Comparison of ENCODE assay signal across 29 cellular contexts in the genomic region with DNA sequence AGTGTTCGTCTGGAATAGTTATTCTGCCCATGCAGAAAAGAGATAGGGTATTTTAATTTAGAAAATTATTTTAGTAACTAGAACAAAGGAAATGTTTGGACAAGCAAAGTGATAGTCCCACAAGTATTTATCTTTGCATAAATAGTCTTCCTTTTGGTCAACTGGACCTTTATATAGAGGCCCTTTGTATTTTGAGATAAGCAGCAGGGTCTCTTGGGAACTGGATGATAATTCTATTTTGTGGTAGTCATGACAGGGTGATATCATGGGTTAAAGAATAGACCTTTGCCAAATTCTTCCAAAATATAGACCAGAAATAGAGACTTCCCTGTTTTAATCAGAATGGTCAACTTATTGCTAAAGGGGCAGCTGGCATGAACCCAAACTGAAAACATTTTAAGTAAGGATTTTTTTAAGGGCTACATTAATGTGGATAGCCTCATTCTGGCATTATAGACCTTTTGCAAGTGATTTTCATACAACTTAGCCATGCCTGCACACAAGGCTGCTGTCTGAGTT. TPM values are rescaled to one million over a fixed set of nuclear protein-coding genes. Genes with fewer than 3 reads are reported as not detected.
DNase-seq lines count a peak whose midpoint lies in the region; ATAC-seq and TF ChIP-seq lines count a peak whose summit lies in the region.
"Had no signal": no experiment of that assay in that cellular context is flagged by ENCODE, and none has a peak within 500 bp of the region (broad histone marks: within the 10 kb centered on the region; RNA-seq: fewer than 3 reads in every experiment).

No MANE protein-coding gene starts in this region.

- peak overlapping the region; percentile 74 for H3K27ac Mint-ChIP-seq in activated B cell treated with CpG ODN at 0.5 μM for 24 hours
- H3K27ac Mint-ChIP-seq: activated CD4-positive, alpha-beta memory T cell treated with anti-CD3 and anti-CD28 coated beads, Interleukin-2, amount 10 ng/mL, durations not matched to agents 7 days and 5 days; T-helper 1 cell treated with Interleukin-12 subunit alpha and Interleukin-12 subunit beta and Interleukin-4 antibody, amounts not matched to agents 30 μg/mL and 1 μg/mL, for 36 hours had no signal

- H3K4me1 ChIP-seq in spleen, result peaks cover 4 to 100% (median 94%) of the 10 kb centered on the region in 6 donors
- H3K4me1 ChIP-seq: body of pancreas, psoas muscle, sigmoid colon had no signal

- intact Hi-C loops in activated B cell treated with CpG ODN at 0.5 μM for 24 hours (cut with micrococcal nuclease) (no loop called here), spleen (cut with DNase I; ENCODE audit: low total_unique reads) (loop anchor here (10.0 kb wide), 1 partner anchor 49 kb away; no protein-coding TSS in a partner anchor)

- no peaks in the 10 kb centered on the region for H3K27me3 Mint-ChIP-seq in activated B cell treated with CpG ODN at 0.5 μM for 24 hours
- H3K27me3 Mint-ChIP-seq: naive B cell had no signal

- peak overlapping the region in 7 of 8 donors; percentile 10 to 87 (median 53) for H3K27ac ChIP-seq in spleen
- H3K27ac ChIP-seq: body of pancreas, C4-2B, psoas muscle, sigmoid colon had no signal

- peak overlapping the region; percentile 36 for H3K4me3 Mint-ChIP-seq in activated B cell treated with CpG ODN at 0.5 μM for 24 hours
- H3K4me3 Mint-ChIP-seq: activated CD4-positive, alpha-beta memory T cell treated with anti-CD3 and anti-CD28 coated beads, Interleukin-2, amount 10 ng/mL, durations not matched to agents 7 days and 5 days; T-helper 1 cell treated with Interleukin-12 subunit alpha and Interleukin-12 subunit beta and Interleukin-4 antibody, amounts not matched to agents 30 μg/mL and 1 μg/mL, for 36 hours had no signal

- H3K27me3 ChIP-seq in spleen (replicated peaks in 1 of 7), result no peaks in the 10 kb centered on the region
- H3K27me3 ChIP-seq: body of pancreas, heart right ventricle, sigmoid colon had no signal

- H3K9me3 ChIP-seq in spleen, result no peaks in the 10 kb centered on the region
- H3K9me3 ChIP-seq: body of pancreas, heart right ventricle, psoas muscle, sigmoid colon had no signal

- TF ChIP-seq POLR2A in spleen (IDR thresholded peaks at IDR 0.05), result no peak

- no peak for ATAC-seq in activated B cell treated with CpG ODN at 0.5 μM for 24 hours (ENCODE audit: low read depth)
- ATAC-seq in GM18511 (IDR thresholded peaks at IDR 0.05; ENCODE audit: unreplicated experiment), result no peak
- ATAC-seq: body of pancreas, heart right ventricle, psoas muscle had no signal

- CTCF ChIA-PET in activated B cell treated with CpG ODN at 0.5 μM for 24 hours (lab: Charles Lee), result interaction anchor here (0.8 kb wide), 1 partner anchor 334 kb away, joined by 3 read pairs; no protein-coding TSS in a partner anchor

- H3K4me1 Mint-ChIP-seq in activated B cell treated with CpG ODN at 0.5 μM for 24 hours, result peaks cover 88% of the 10 kb centered on the region

- H3K36me3 ChIP-seq in spleen, result peaks cover 0 to 19% (median 5%) of the 10 kb centered on the region in 6 donors
- H3K36me3 ChIP-seq: sigmoid colon had no signal

- peaks cover 68% of the 10 kb centered on the region for H3K36me3 Mint-ChIP-seq in activated B cell treated with CpG ODN at 0.5 μM for 24 hours (ENCODE audit: low read depth)

- no peak overlapping the region for H3K4me3 ChIP-seq in spleen
- H3K4me3 ChIP-seq: body of pancreas, heart right ventricle, psoas muscle, sigmoid colon had no signal

- DNase-seq in COLO829 (ENCODE audit: low spot score) (peak; percentile 85), NCI-H526 (lab: John Stamatoyannopoulos, UW) (peak; percentile 96 to 97), activated B cell treated with CpG ODN at 0.5 μM for 24 hours (no peak), spleen (no peak), Ammon's horn (ENCODE audit: low spot score) (no peak), occipital lobe (lab: John Stamatoyannopoulos, UW) (no peak)
- DNase-seq: activated CD4-positive, alpha-beta memory T cell treated with anti-CD3 and anti-CD28 coated beads, Interleukin-2, amount 10 ng/mL, durations not matched to agents 7 days and 5 days; activated CD8-positive, alpha-beta memory T cell treated with anti-CD3 and anti-CD28 coated beads, Interleukin-2, amount 50 U/mL, for 4 hours; activated naive CD4-positive, alpha-beta T cell treated with anti-CD3 and anti-CD28 coated beads, Interleukin-2, amount 50 U/mL, for 16 hours; body of pancreas; cerebellar nuclear complex; H7; heart right ventricle; midbrain; naive B cell; NCI-H146; NCI-H345; NCI-H748 treated with DMSO at 0.1 percent for 48 hours; psoas muscle; RPMI8226; sigmoid colon; stimulated activated CD4-positive, alpha-beta T cell treated with anti-CD3 and anti-CD28 coated beads, Interleukin-4, amount 100 ng/mL, for 1 hour; substantia nigra; trophoblast cell had no signal

- TF ChIP-seq CTCF in activated B cell treated with CpG ODN at 0.5 μM for 24 hours (IDR thresholded peaks at IDR 0.05) (no peak), spleen (IDR thresholded peaks at IDR 0.05 in 8 of 11, conservative IDR thresholded peaks at IDR 0.05 in 3 of 11) (no peak)

- POLR2A ChIA-PET in activated B cell treated with CpG ODN at 0.5 μM for 24 hours (lab: Charles Lee), result interaction anchor here (1.0 kb wide), 1 partner anchor 9 kb away, joined by 4 read pairs; no protein-coding TSS in a partner anchor

- 1 to 30% (median 16%) methylated on average over 1 of the region's 1 CpG for WGBS in spleen, 5 donors

- no peaks in the 10 kb centered on the region for H3K9me3 Mint-ChIP-seq in activated B cell treated with CpG ODN at 0.5 μM for 24 hours
- H3K9me3 Mint-ChIP-seq: activated CD4-positive, alpha-beta memory T cell treated with anti-CD3 and anti-CD28 coated beads, Interleukin-2, amount 10 ng/mL, durations not matched to agents 7 days and 5 days; T-helper 1 cell treated with Interleukin-12 subunit alpha and Interleukin-12 subunit beta and Interleukin-4 antibody, amounts not matched to agents 30 μg/mL and 1 μg/mL, for 36 hours had no signal

RNA-seq across cellular contexts. Expression of gene PLEK, which starts 10.5 kb away (rescaled TPM):
- total RNA-seq in activated B cell treated with CpG ODN at 0.5 μM for 24 hours (138 and 140 TPM in 2 replicates), spleen (100 to 1,000 TPM in 5 of 7 donors, 10 to 100 TPM in 2; 79.9 to 202 (median 136) TPM), occipital lobe (3.0 TPM)
- polyA plus RNA-seq in spleen, result 10 to 100 TPM; 49.1 to 67.7 (median 53.0) TPM
- total RNA-seq: Daoy, H7, kidney epithelial cell had no signal

RNA-seq across cellular contexts. Expression of gene CNRIP1, which starts 55.8 kb away (rescaled TPM):
- total RNA-seq in activated B cell treated with CpG ODN at 0.5 μM for 24 hours (not detected in 2 replicates), spleen (10 to 100 TPM; 12.1 to 26.7 (median 20.8) TPM), occipital lobe (74.2 TPM)
- 10 to 100 TPM in 2 of 3 donors, 1 to 10 TPM in 1; 7.8 to 17.5 (median 11.9) TPM for polyA plus RNA-seq in spleen
- total RNA-seq: activated CD4-positive, alpha-beta memory T cell treated with anti-CD3 and anti-CD28 coated beads, Interleukin-2, amount 10 ng/mL, durations not matched to agents 7 days and 5 days had no signal

Comparison
In these comparisons a context has a peak if more than half of its experiments do, and no peak if none do; other contexts are left out.
1. DNase-seq: peak in COLO829 (single experiment) and NCI-H526 (2 of 2); none in activated B cell treated with CpG ODN at 0.5 μM for 24 hours (single experiment), spleen (single experiment), Ammon's horn (single experiment) and occipital lobe (single experiment).
2. RNA of gene PLEK, which starts 10.5 kb away (total RNA-seq): 138 to 140 TPM in activated B cell treated with CpG ODN at 0.5 μM for 24 hours and 79.9 to 202 TPM in spleen; 3.0 TPM in occipital lobe (single experiment); every median in the first group is over 10 times any median in the second.
3. RNA of gene CNRIP1, which starts 55.8 kb away (total RNA-seq): 74.2 TPM in occipital lobe (single experiment) and 12.1 to 26.7 TPM in spleen; not detected in activated B cell treated with CpG ODN at 0.5 μM for 24 hours; every median in the first group is over 10 times any median in the second.